Comparison of ENCODE assay signal across 10 cellular contexts in the genomic region with DNA sequence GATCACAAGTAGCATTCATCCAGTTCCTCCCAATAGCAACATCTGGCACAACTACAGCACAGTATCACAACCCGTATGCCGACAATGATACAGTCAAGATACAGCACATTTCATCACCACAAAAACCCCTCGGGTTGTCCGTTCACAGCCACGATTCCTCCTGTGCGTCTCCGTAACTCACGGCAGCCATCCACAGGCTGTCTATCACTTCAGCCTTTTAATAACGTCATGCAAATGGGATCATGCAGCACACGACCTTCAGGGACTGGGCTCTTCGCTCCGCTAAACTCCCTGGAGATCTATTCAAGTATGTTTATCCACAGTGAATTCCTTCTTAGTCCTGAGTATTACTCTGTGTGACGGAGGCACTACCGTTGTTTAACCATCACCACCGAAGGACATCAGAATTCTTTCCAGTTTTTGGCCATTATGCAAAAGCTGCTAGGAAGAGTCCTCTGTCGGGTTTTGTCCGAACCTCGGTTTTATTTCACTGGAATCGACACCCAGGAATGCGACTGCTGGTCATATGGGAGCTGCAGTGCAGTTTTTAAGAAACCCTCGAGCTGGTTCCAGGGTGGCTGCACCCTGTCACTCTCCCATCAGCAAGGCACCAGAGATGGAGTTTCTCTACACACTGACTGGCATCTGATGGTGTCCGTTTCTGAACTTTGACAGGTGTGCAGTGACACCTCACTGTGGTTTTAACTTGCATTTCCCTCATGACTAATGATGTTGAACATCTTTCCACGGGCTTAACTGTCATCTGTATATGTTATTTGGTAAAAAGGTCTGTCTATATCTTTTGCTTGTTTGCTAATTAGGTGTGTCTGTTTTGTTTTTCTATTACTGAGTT.
DNase-seq lines count a peak whose midpoint lies in the region; ATAC-seq and TF ChIP-seq lines count a peak whose summit lies in the region.
"Had no signal": no experiment of that assay in that cellular context is flagged by ENCODE, and none has a peak within 500 bp of the region (broad histone marks: within the 10 kb centered on the region; RNA-seq: fewer than 3 reads in every experiment).

No MANE protein-coding gene starts in this region.

- no peak for ATAC-seq in central memory CD8-positive, alpha-beta T cell (replicated peaks; ENCODE audit: extremely low read depth, poor library complexity, severe bottlenecking)
- no peak for ATAC-seq in left lobe of liver

- DNase-seq in GM12865 (ENCODE audit: low read depth) (peak; percentile 36), NCI-H1417 (lab: John Stamatoyannopoulos, UW) (no peak), progenitor cell of endocrine pancreas (ENCODE audit: low spot score, unreplicated experiment) (no peak), left lobe of liver (ENCODE audit: low spot score) (no peak), brain microvascular endothelial cell (no peak)
- DNase-seq in central memory CD8-positive, alpha-beta T cell (ENCODE audit: low spot score in 2 of 2): no peak
- DNase-seq: cerebellar nuclear complex, NCI-H1694 had no signal

- H3K27ac Mint-ChIP-seq in central memory CD8-positive, alpha-beta T cell (ENCODE audit: low read depth): peak overlapping the region; percentile 29
- H3K27ac Mint-ChIP-seq in nephron (peak overlapping the region in 2 of 3 experiments; percentile 11 to 65), progenitor cell of endocrine pancreas (no peak overlapping the region)

- peaks cover 7% of the 10 kb centered on the region for H3K36me3 Mint-ChIP-seq in central memory CD8-positive, alpha-beta T cell (ENCODE audit: insufficient read depth)
- H3K36me3 Mint-ChIP-seq in nephron (ENCODE audit: low read depth) (peaks cover 33% of the 10 kb centered on the region), progenitor cell of endocrine pancreas (ENCODE audit: insufficient read depth) (peaks cover 20% of the 10 kb centered on the region)

- H3K27ac ChIP-seq in KOPT-K1 (ENCODE audit: low read depth, low read length, poor library complexity, severe bottlenecking) (peak overlapping the region; percentile 84), brain microvascular endothelial cell (no peak overlapping the region)

- in situ Hi-C loops in brain microvascular endothelial cell (cut with HindIII; ENCODE audit: low pct_ligation_motif_present, low sequenced_read_pairs): no loop called here

- peak overlapping the region; percentile 84 for H3K4me3 Mint-ChIP-seq in central memory CD8-positive, alpha-beta T cell
- H3K4me3 Mint-ChIP-seq in nephron: peak overlapping the region in 1 of 3 experiments; percentile 4
- no peak overlapping the region for H3K4me3 Mint-ChIP-seq in progenitor cell of endocrine pancreas (ENCODE audit: low read depth)

- no peaks in the 10 kb centered on the region for H3K27me3 ChIP-seq in brain microvascular endothelial cell (replicated peaks)

- H3K27me3 Mint-ChIP-seq in central memory CD8-positive, alpha-beta T cell: no peaks in the 10 kb centered on the region
- peaks cover 10% of the 10 kb centered on the region for H3K27me3 Mint-ChIP-seq in nephron (ENCODE audit: low read depth)
- no peaks in the 10 kb centered on the region for H3K27me3 Mint-ChIP-seq in progenitor cell of endocrine pancreas

- peaks cover 6% of the 10 kb centered on the region for H3K9me3 ChIP-seq in KOPT-K1 (ENCODE audit: insufficient read depth, low read length, poor library complexity, severe bottlenecking)

- H3K9me3 Mint-ChIP-seq in central memory CD8-positive, alpha-beta T cell: no peaks in the 10 kb centered on the region
- peaks cover 3% of the 10 kb centered on the region for H3K9me3 Mint-ChIP-seq in nephron
- peaks cover 4% of the 10 kb centered on the region for H3K9me3 Mint-ChIP-seq in progenitor cell of endocrine pancreas (ENCODE audit: low read depth)

- H3K4me3 ChIP-seq in GM12865 (ENCODE audit: low read depth, low read length): no peak overlapping the region
- H3K4me3 ChIP-seq in brain microvascular endothelial cell (ENCODE audit: low read depth, low read length): no peak overlapping the region

- peaks cover 59% of the 10 kb centered on the region for H3K4me1 Mint-ChIP-seq in central memory CD8-positive, alpha-beta T cell
- H3K4me1 Mint-ChIP-seq in nephron (peaks cover 57% of the 10 kb centered on the region), progenitor cell of endocrine pancreas (ENCODE audit: low read depth) (no peaks in the 10 kb centered on the region)

- H3K36me3 ChIP-seq in KOPT-K1 (ENCODE audit: insufficient read depth, low read length) (peaks cover 24% of the 10 kb centered on the region), brain microvascular endothelial cell (replicated peaks) (no peaks in the 10 kb centered on the region)

- TF ChIP-seq CTCF in GM12865 (IDR thresholded peaks at IDR 0.05; ENCODE audit: insufficient read depth, low read depth, low read length, missing control alignments) (no peak), nephron (IDR thresholded peaks at IDR 0.05; ENCODE audit: unreplicated experiment in 3 of 3) (no peak), progenitor cell of endocrine pancreas (IDR thresholded peaks at IDR 0.05; ENCODE audit: unreplicated experiment) (no peak), brain microvascular endothelial cell (IDR thresholded peaks at IDR 0.05; ENCODE audit: low read depth, low read length, missing control alignments) (no peak)
